In genomic region chr5:180072256-180072548, GRCh38 we compare ENCODE assay signal across 8 cellular contexts. TPM values are rescaled to one million over a fixed set of nuclear protein-coding genes. Genes with fewer than 3 reads are reported as not detected.
A peak's percentile ranks its signal among the peaks of the same experiment; 100 is the strongest.
DNase-seq lines count a peak whose midpoint lies in the region; ATAC-seq and TF ChIP-seq lines count a peak whose summit lies in the region.

No MANE protein-coding gene starts in this region.

- WGBS in heart right ventricle, 2 donors = 14% methylated on average over 14 of the region's 14 CpGs
- WGBS in urinary bladder = 12% methylated on average over 14 of the region's 14 CpGs

- TF ChIP-seq CTCF in heart right ventricle (IDR thresholded peaks at IDR 0.05) (no peak), breast epithelium (IDR thresholded peaks at IDR 0.05) (no peak), natural killer cell (IDR thresholded peaks at IDR 0.05) (no peak)

- intact Hi-C loops in heart right ventricle (cut with DNase I) (loop anchor here in 4 of 10 donors (5.0 to 10.0 kb wide), 6 partner anchors 45 to 515 kb away; partner anchors contain the start of gene TBC1D9B (in 2 of the 4)), Right ventricle myocardium superior (cut with DNase I) (loop anchor here (10.0 kb wide), 1 partner anchor 87 kb away; no protein-coding TSS in a partner anchor), breast epithelium (cut with DNase I; ENCODE audit: low total_unique reads) (no loop called here), natural killer cell (cut with micrococcal nuclease) (loop anchor here (1.0 to 5.0 kb wide), 3 partner anchors 13 to 520 kb away; partner anchors contain the start of gene RUFY1)

- H3K27ac Mint-ChIP-seq in natural killer cell = peak overlapping the region; percentile 68 to 82

- no peak for TF ChIP-seq POLR2A in breast epithelium (IDR thresholded peaks at IDR 0.05)

- H3K4me3 ChIP-seq in heart right ventricle = peak overlapping the region in 9 of 10 donors; percentile 77 to 100 (median 95)
- H3K4me3 ChIP-seq in breast epithelium = peak overlapping the region; percentile 88 to 99 (median 91)
- H3K4me3 ChIP-seq in urinary bladder (ENCODE audit: low read depth, low read length) = peak overlapping the region; percentile 80

- no peaks in the 10 kb centered on the region for H3K36me3 ChIP-seq in heart right ventricle
- H3K36me3 ChIP-seq in breast epithelium = no peaks in the 10 kb centered on the region
- no peaks in the 10 kb centered on the region for H3K36me3 ChIP-seq in urinary bladder (ENCODE audit: insufficient read depth)

- ATAC-seq in heart right ventricle (no peak), Right ventricle myocardium superior (ENCODE audit: poor library complexity) (no peak), natural killer cell (no peak), GM18517 (IDR thresholded peaks at IDR 0.05; ENCODE audit: unreplicated experiment) (no peak), GM18867 (IDR thresholded peaks at IDR 0.05; ENCODE audit: unreplicated experiment) (no peak)

- H3K4me1 Mint-ChIP-seq in natural killer cell = peaks cover 30 to 41% of the 10 kb centered on the region in 2 donors

- H3K27ac ChIP-seq in heart right ventricle = peak overlapping the region; percentile 92 to 100 (median 97)
- H3K27ac ChIP-seq in breast epithelium = peak overlapping the region; percentile 91 to 97
- no peak overlapping the region for H3K27ac ChIP-seq in urinary bladder (ENCODE audit: low read depth)

- DNase-seq in heart right ventricle (no peak), Right ventricle myocardium superior (no peak), breast epithelium (ENCODE audit: low spot score in 2 of 2) (no peak), natural killer cell (no peak), NCI-H187 treated with DMSO at 0.1 percent for 48 hours (lab: John Stamatoyannopoulos, UW) (no peak)

- H3K4me3 Mint-ChIP-seq in natural killer cell = peak overlapping the region; percentile 88

- H3K27me3 ChIP-seq in heart right ventricle (no peaks in the 10 kb centered on the region), breast epithelium (no peaks in the 10 kb centered on the region)

- peaks cover 0 to 6% (median 0%) of the 10 kb centered on the region in 11 donors for H3K9me3 ChIP-seq in heart right ventricle
- H3K9me3 ChIP-seq in breast epithelium = no peaks in the 10 kb centered on the region

- H3K4me1 ChIP-seq in heart right ventricle (peaks cover 0 to 39% (median 17%) of the 10 kb centered on the region in 9 donors), breast epithelium (no peaks in the 10 kb centered on the region), urinary bladder (ENCODE audit: insufficient read depth) (peaks cover 2% of the 10 kb centered on the region)

- no peaks in the 10 kb centered on the region for H3K9me3 Mint-ChIP-seq in natural killer cell

- peaks cover 14 to 22% of the 10 kb centered on the region in 2 donors for H3K27me3 Mint-ChIP-seq in natural killer cell (ENCODE audit: low read depth in 2 of 2)

- H3K36me3 Mint-ChIP-seq in natural killer cell = no peaks in the 10 kb centered on the region

RNA-seq across cellular contexts. Expression of gene RNF130, which starts 0.6 kb away (rescaled TPM):
- total RNA-seq in heart right ventricle = 10 to 100 TPM; 25.8 to 55.8 (median 34.5) TPM
- 10 to 100 TPM; 21.9 to 33.6 TPM for polyA plus RNA-seq in heart right ventricle
- 49.8 TPM for total RNA-seq in Right ventricle myocardium superior
- total RNA-seq in breast epithelium = 100 to 1,000 TPM; 114 to 267 (median 143) TPM
- total RNA-seq in natural killer cell = 10 to 100 TPM; 24.4 to 35.0 (median 25.5) TPM
- total RNA-seq in urinary bladder = 69.2 TPM
- polyA plus RNA-seq in urinary bladder = 71.3 TPM
